In genomic region chr12:121537814-121538698, GRCh38 we compare ENCODE assay signal across 8 cellular contexts. TPM values are rescaled to one million over a fixed set of nuclear protein-coding genes. Genes with fewer than 3 reads are reported as not detected.
DNase-seq lines count a peak whose midpoint lies in the region; ATAC-seq and TF ChIP-seq lines count a peak whose summit lies in the region.

No MANE protein-coding gene starts in this region.

- H3K23ac ChIP-seq in trophoblast cell (ENCODE audit: low read length): no peak overlapping the region

- H2AFZ ChIP-seq in KMS-11 (ENCODE audit: low read depth): peak overlapping the region; percentile 61
- peak overlapping the region; percentile 37 for H2AFZ ChIP-seq in trophoblast cell (ENCODE audit: insufficient read depth, low read length, poor library complexity)

- H3K9me3 Mint-ChIP-seq in activated T-helper 1 cell treated with anti-CD3 and anti-CD28 coated beads, Interleukin-12 subunit alpha, Interleukin-12 subunit beta, Interleukin-2, Interleukin-4 antibody, amounts not matched to agents 30 ng/mL and 10 ng/mL and 1 ng/mL, durations not matched to agents 14 hours and 24 hours and 36 hours: no peaks in the 10 kb centered on the region

- peak overlapping the region; percentile 77 for H4K12ac ChIP-seq in trophoblast cell (ENCODE audit: low read depth, low read length)

- H3K4me3 Mint-ChIP-seq in activated T-helper 1 cell treated with anti-CD3 and anti-CD28 coated beads, Interleukin-12 subunit alpha, Interleukin-12 subunit beta, Interleukin-2, Interleukin-4 antibody, amounts not matched to agents 30 ng/mL and 10 ng/mL and 1 ng/mL, durations not matched to agents 14 hours and 24 hours and 36 hours: peak overlapping the region; percentile 88

- intact Hi-C loops in activated T-helper 1 cell treated with anti-CD3 and anti-CD28 coated beads, Interleukin-12 subunit alpha, Interleukin-12 subunit beta, Interleukin-2, Interleukin-4 antibody, amounts not matched to agents 30 ng/mL and 10 ng/mL and 1 ng/mL, durations not matched to agents 14 hours and 24 hours and 36 hours (cut with micrococcal nuclease): loop anchor here (1.0 to 5.0 kb wide), 6 partner anchors 36 to 254 kb away; partner anchors contain the start of genes KDM2B and RHOF

- ATAC-seq in GM21515 (IDR thresholded peaks at IDR 0.05; ENCODE audit: unreplicated experiment): peak; percentile 9

- peak overlapping the region; percentile 75 for H3K9ac ChIP-seq in KMS-11
- no peak overlapping the region for H3K9ac ChIP-seq in trophoblast cell (ENCODE audit: low read length)

- no peak overlapping the region for H2BK12ac ChIP-seq in trophoblast cell (ENCODE audit: low read length)

- H3K79me2 ChIP-seq in DOHH2 (ENCODE audit: control insufficient read depth, low read length) (peaks cover 17% of the 10 kb centered on the region), KMS-11 (ENCODE audit: insufficient read depth, low read depth) (no peaks in the 10 kb centered on the region), trophoblast cell (ENCODE audit: control insufficient read depth, insufficient read depth, low read length, poor library complexity) (no peaks in the 10 kb centered on the region)

- H3K18ac ChIP-seq in trophoblast cell (ENCODE audit: low read length): peak overlapping the region; percentile 79

- WGBS in trophoblast cell (ENCODE audit: extremely low coverage, insufficient coverage, insufficient read length): no CpG with 5 or more reads among the region's 83 CpGs

- peaks cover 37% of the 10 kb centered on the region for H3K4me1 Mint-ChIP-seq in activated T-helper 1 cell treated with anti-CD3 and anti-CD28 coated beads, Interleukin-12 subunit alpha, Interleukin-12 subunit beta, Interleukin-2, Interleukin-4 antibody, amounts not matched to agents 30 ng/mL and 10 ng/mL and 1 ng/mL, durations not matched to agents 14 hours and 24 hours and 36 hours (ENCODE audit: low read depth)

- peak overlapping the region; percentile 79 for H3K27ac Mint-ChIP-seq in activated T-helper 1 cell treated with anti-CD3 and anti-CD28 coated beads, Interleukin-12 subunit alpha, Interleukin-12 subunit beta, Interleukin-2, Interleukin-4 antibody, amounts not matched to agents 30 ng/mL and 10 ng/mL and 1 ng/mL, durations not matched to agents 14 hours and 24 hours and 36 hours

- no peak overlapping the region for H2AK5ac ChIP-seq in trophoblast cell (ENCODE audit: low read length)

- TF ChIP-seq CTCF in DOHH2 (IDR thresholded peaks at IDR 0.05; ENCODE audit: low read depth, low read length, poor library complexity, severe bottlenecking) (no peak), KMS-11 (conservative IDR thresholded peaks at IDR 0.05; ENCODE audit: low read depth, low read length) (no peak), foreskin fibroblast (IDR thresholded peaks at IDR 0.05; ENCODE audit: low read depth, low read length) (no peak)

- H4K20me1 ChIP-seq in DOHH2 (ENCODE audit: control insufficient read depth, insufficient read depth, low read depth, low read length) (no peaks in the 10 kb centered on the region), KMS-11 (ENCODE audit: insufficient read depth) (no peaks in the 10 kb centered on the region)

- peaks cover 14% of the 10 kb centered on the region for H3K36me3 ChIP-seq in DOHH2 (ENCODE audit: control insufficient read depth, low read length)
- H3K36me3 ChIP-seq in KMS-11 (ENCODE audit: insufficient read depth): no peaks in the 10 kb centered on the region
- peaks cover 4 to 6% of the 10 kb centered on the region in 2 experiments for H3K36me3 ChIP-seq in trophoblast cell (ENCODE audit: control insufficient read depth in 1 of 2, insufficient read depth in 2 of 2, low read length in 2 of 2)

- peak overlapping the region; percentile 80 for H3K27ac ChIP-seq in DOHH2 (ENCODE audit: low read depth, low read length)
- H3K27ac ChIP-seq in KMS-11: peak overlapping the region; percentile 83
- H3K27ac ChIP-seq in trophoblast cell (ENCODE audit: low read depth, low read length): no peak overlapping the region

- no peaks in the 10 kb centered on the region for H3K27me3 ChIP-seq in DOHH2 (ENCODE audit: control insufficient read depth, low read length)
- no peaks in the 10 kb centered on the region for H3K27me3 ChIP-seq in KMS-11 (ENCODE audit: insufficient read depth, low read depth)
- no peaks in the 10 kb centered on the region for H3K27me3 ChIP-seq in trophoblast cell (ENCODE audit: insufficient read depth, low read length)

- H2BK120ac ChIP-seq in trophoblast cell (ENCODE audit: insufficient read depth, low read length, poor library complexity): peak overlapping the region; percentile 49

- H3K4me2 ChIP-seq in DOHH2 (ENCODE audit: low read length): peak overlapping the region; percentile 88
- H3K4me2 ChIP-seq in KMS-11: peak overlapping the region; percentile 93
- peak overlapping the region; percentile 96 for H3K4me2 ChIP-seq in trophoblast cell (ENCODE audit: low read length)

- H2BK5ac ChIP-seq in trophoblast cell (ENCODE audit: low read depth, low read length, poor library complexity): no peak overlapping the region

- H4K8ac ChIP-seq in trophoblast cell (ENCODE audit: low read depth, low read length): peak overlapping the region; percentile 71

- peaks cover 11% of the 10 kb centered on the region for H3K79me1 ChIP-seq in trophoblast cell (ENCODE audit: low read length)

- H3K9me2 ChIP-seq in DOHH2 (replicated peaks; ENCODE audit: control insufficient read depth, low read length): no peaks in the 10 kb centered on the region

- H4K91ac ChIP-seq in trophoblast cell (ENCODE audit: low read depth, low read length): peak overlapping the region; percentile 49

- H3K14ac ChIP-seq in trophoblast cell (ENCODE audit: low read length): peak overlapping the region; percentile 59

- no peak overlapping the region for H3K4ac ChIP-seq in trophoblast cell (ENCODE audit: low read depth, low read length)

- no peaks in the 10 kb centered on the region for H3K9me3 ChIP-seq in DOHH2 (ENCODE audit: control insufficient read depth, insufficient read depth, low read length)
- H3K9me3 ChIP-seq in trophoblast cell (ENCODE audit: insufficient read depth, low read depth, low read length): peaks cover 2% of the 10 kb centered on the region

- H3F3A ChIP-seq in DOHH2 (ENCODE audit: control insufficient read depth, insufficient read depth): peaks cover 29% of the 10 kb centered on the region

- H3K4me1 ChIP-seq in DOHH2 (ENCODE audit: control insufficient read depth, low read length) (peaks cover 48% of the 10 kb centered on the region), KMS-11 (ENCODE audit: low read depth, poor library complexity, severe bottlenecking) (peaks cover 23% of the 10 kb centered on the region), trophoblast cell (ENCODE audit: control insufficient read depth in 1 of 2, insufficient read depth in 2 of 2, low read length in 2 of 2) (peaks cover 19% of the 10 kb centered on the region in 2 experiments)

- peaks cover 4% of the 10 kb centered on the region for H3K27me3 Mint-ChIP-seq in activated T-helper 1 cell treated with anti-CD3 and anti-CD28 coated beads, Interleukin-12 subunit alpha, Interleukin-12 subunit beta, Interleukin-2, Interleukin-4 antibody, amounts not matched to agents 30 ng/mL and 10 ng/mL and 1 ng/mL, durations not matched to agents 14 hours and 24 hours and 36 hours (ENCODE audit: insufficient read depth)

- H3K36me3 Mint-ChIP-seq in activated T-helper 1 cell treated with anti-CD3 and anti-CD28 coated beads, Interleukin-12 subunit alpha, Interleukin-12 subunit beta, Interleukin-2, Interleukin-4 antibody, amounts not matched to agents 30 ng/mL and 10 ng/mL and 1 ng/mL, durations not matched to agents 14 hours and 24 hours and 36 hours (ENCODE audit: low read depth): peaks cover 10% of the 10 kb centered on the region

- DNase-seq in activated T-helper 1 cell treated with anti-CD3 and anti-CD28 coated beads, Interleukin-12 subunit alpha, Interleukin-12 subunit beta, Interleukin-2, Interleukin-4 antibody, amounts not matched to agents 30 ng/mL and 10 ng/mL and 1 ng/mL, durations not matched to agents 14 hours and 24 hours and 36 hours (ENCODE audit: low spot score): peak; percentile 11
- DNase-seq in foreskin fibroblast: peak in 1 of 2 donors; percentile 49
- DNase-seq in trophoblast cell: no peak
- no peak for DNase-seq in KG1 (lab: John Stamatoyannopoulos, UW)
- DNase-seq in superior temporal gyrus (ENCODE audit: extremely low spot score): no peak

- H3K4me3 ChIP-seq in DOHH2 (ENCODE audit: low read length) (peak overlapping the region; percentile 73), KMS-11 (IDR thresholded peaks at IDR 0.05; ENCODE audit: insufficient read depth, low read depth, low read length) (no peak overlapping the region), foreskin fibroblast (ENCODE audit: low read depth in 1 of 2, low read length in 2 of 2) (peak overlapping the region; percentile 50 to 52), trophoblast cell (ENCODE audit: low read depth, low read length) (peak overlapping the region; percentile 67)

RNA-seq across cellular contexts. Expression of gene KDM2B, which starts 42.8 kb away (rescaled TPM):
- 58.1 and 60.1 TPM in 2 replicates for total RNA-seq in activated T-helper 1 cell treated with anti-CD3 and anti-CD28 coated beads, Interleukin-12 subunit alpha, Interleukin-12 subunit beta, Interleukin-2, Interleukin-4 antibody, amounts not matched to agents 30 ng/mL and 10 ng/mL and 1 ng/mL, durations not matched to agents 14 hours and 24 hours and 36 hours
- polyA plus RNA-seq in trophoblast cell (2013): 53.1 and 55.3 TPM in 2 replicates
